In the genomic region with DNA sequence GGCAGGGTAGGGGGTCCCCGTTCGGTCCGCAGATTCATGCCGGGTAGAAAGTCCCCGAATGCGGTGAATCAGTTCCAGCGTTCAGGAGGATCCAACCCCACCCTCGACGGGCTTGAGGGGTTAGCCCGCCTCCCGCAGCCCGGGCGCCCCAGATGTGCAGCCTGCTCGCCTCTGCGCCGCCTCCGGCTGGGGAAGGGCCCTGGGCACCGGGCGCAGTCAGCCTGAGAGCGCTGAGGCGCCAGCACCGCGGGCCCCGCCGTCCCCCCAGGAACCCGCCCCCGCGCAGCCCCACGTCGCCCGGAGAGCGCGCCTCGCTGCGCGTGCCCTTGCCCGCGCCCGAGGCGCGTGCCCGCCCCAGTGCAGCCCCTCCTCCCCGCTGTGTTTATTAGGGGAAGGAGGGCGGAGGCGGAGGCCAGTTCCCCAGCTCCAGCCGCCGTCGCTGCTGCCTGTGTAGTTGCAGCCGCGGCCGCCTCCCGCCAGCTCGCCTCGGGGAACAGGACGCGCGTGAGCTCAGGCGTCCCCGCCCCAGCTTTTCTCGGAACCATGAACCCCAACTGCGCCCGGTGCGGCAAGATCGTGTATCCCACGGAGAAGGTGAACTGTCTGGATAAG, we compare ENCODE assay signal across 1 cellular context.
TF ChIP-seq lines count a peak whose summit lies in the region.

Gene LASP1 (plus strand): TSS at position 412 of the 612 bp plus-strand sequence. CDS start 132 bp downstream, at position 544.

TF ChIP-seq in K562, 482 proteins besides CTCF, POLR2A, EP300 and RAD21 (continued from another document and continues in another):
- no peak for TF ChIP-seq ZNF3 (CRISPR knock-in tag; IDR thresholded peaks at IDR 0.05)
- no peak for TF ChIP-seq ZNF146 (CRISPR knock-in tag; IDR thresholded peaks at IDR 0.05; ENCODE audit: unreplicated experiment)
- TF ChIP-seq OTX1 (CRISPR knock-in tag; IDR thresholded peaks at IDR 0.05): no peak
- TF ChIP-seq RFX1 (IDR thresholded peaks at IDR 0.05): no peak
- no peak for TF ChIP-seq ZNF384 (IDR thresholded peaks at IDR 0.05; ENCODE audit: low read depth, low read length)
- TF ChIP-seq HOXB6 (CRISPR knock-in tag; IDR thresholded peaks at IDR 0.05; ENCODE audit: borderline replicate concordance): no peak
- no peak for TF ChIP-seq TCF7L2 (IDR thresholded peaks at IDR 0.05; ENCODE audit: low read depth, low read length)
- TF ChIP-seq SMAD4 (CRISPR knock-in tag; conservative IDR thresholded peaks at IDR 0.05): peak; percentile 8
- 0 out of 2 replicates have a peak, but pooled peaks have one; percentile 20 for TF ChIP-seq ZNF165 (CRISPR knock-in tag; IDR thresholded peaks at IDR 0.05; ENCODE audit: borderline replicate concordance)
- no peak for TF ChIP-seq NR3C1 (CRISPR knock-in tag; IDR thresholded peaks at IDR 0.05)
- no peak for TF ChIP-seq ZNF699 (CRISPR knock-in tag; IDR thresholded peaks at IDR 0.05; ENCODE audit: insufficient replicate concordance)
- 0 out of 2 replicates have a peak, but pooled peaks have one; percentile 48 for TF ChIP-seq ZNF830 (CRISPR knock-in tag; IDR thresholded peaks at IDR 0.05)
- no peak for TF ChIP-seq STAT5A (IDR thresholded peaks at IDR 0.05; ENCODE audit: borderline replicate concordance, low read length)
- no peak for TF ChIP-seq ZFP30 (CRISPR knock-in tag; IDR thresholded peaks at IDR 0.05; ENCODE audit: borderline replicate concordance)
- TF ChIP-seq PTTG1 (tag; IDR thresholded peaks at IDR 0.05; ENCODE audit: low read depth): no peak
- TF ChIP-seq, protein P1, sequence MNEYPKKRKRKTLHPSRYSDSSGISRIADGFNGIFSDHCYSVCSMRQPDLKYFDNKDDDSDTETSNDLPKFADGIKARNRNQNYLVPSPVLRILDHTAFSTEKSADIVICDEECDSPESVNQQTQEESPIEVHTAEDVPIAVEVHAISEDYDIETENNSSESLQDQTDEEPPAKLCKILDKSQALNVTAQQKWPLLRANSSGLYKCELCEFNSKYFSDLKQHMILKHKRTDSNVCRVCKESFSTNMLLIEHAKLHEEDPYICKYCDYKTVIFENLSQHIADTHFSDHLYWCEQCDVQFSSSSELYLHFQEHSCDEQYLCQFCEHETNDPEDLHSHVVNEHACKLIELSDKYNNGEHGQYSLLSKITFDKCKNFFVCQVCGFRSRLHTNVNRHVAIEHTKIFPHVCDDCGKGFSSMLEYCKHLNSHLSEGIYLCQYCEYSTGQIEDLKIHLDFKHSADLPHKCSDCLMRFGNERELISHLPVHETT (CRISPR knock-in tag; conservative IDR thresholded peaks at IDR 0.05 in 1 of 2, IDR thresholded peaks at IDR 0.05 in 1 of 2): peak in 1 of 2 experiments; percentile 84; a peak in 2 of 4 replicates
- TF ChIP-seq SMAD1 (IDR thresholded peaks at IDR 0.05; ENCODE audit: low read depth, low read length, partially characterized antibody): peak; percentile 49
- TF ChIP-seq RREB1 (CRISPR knock-in tag; IDR thresholded peaks at IDR 0.05): no peak
- TF ChIP-seq HNRNPH1 (optimal IDR thresholded peaks at IDR 0.05; ENCODE audit: low read depth, low read length): no peak
- TF ChIP-seq ZNF583 (CRISPR knock-in tag; IDR thresholded peaks at IDR 0.05): peak; percentile 50; the same call in 1 of the 2 replicates
- TF ChIP-seq ZKSCAN8 (CRISPR knock-in tag; IDR thresholded peaks at IDR 0.05): peak; percentile 51; the same call in 1 of the 2 replicates
- TF ChIP-seq MAZ (CRISPR knock-in tag; conservative IDR thresholded peaks at IDR 0.05 in 1 of 2, IDR thresholded peaks at IDR 0.05 in 1 of 2): peak in 1 of 2 experiments; percentile 81; a peak in 3 of 4 replicates
- 0 out of 2 replicates have a peak, but pooled peaks have one; percentile 48 for TF ChIP-seq ZNF444 (CRISPR knock-in tag; IDR thresholded peaks at IDR 0.05)
- TF ChIP-seq, protein P2, sequence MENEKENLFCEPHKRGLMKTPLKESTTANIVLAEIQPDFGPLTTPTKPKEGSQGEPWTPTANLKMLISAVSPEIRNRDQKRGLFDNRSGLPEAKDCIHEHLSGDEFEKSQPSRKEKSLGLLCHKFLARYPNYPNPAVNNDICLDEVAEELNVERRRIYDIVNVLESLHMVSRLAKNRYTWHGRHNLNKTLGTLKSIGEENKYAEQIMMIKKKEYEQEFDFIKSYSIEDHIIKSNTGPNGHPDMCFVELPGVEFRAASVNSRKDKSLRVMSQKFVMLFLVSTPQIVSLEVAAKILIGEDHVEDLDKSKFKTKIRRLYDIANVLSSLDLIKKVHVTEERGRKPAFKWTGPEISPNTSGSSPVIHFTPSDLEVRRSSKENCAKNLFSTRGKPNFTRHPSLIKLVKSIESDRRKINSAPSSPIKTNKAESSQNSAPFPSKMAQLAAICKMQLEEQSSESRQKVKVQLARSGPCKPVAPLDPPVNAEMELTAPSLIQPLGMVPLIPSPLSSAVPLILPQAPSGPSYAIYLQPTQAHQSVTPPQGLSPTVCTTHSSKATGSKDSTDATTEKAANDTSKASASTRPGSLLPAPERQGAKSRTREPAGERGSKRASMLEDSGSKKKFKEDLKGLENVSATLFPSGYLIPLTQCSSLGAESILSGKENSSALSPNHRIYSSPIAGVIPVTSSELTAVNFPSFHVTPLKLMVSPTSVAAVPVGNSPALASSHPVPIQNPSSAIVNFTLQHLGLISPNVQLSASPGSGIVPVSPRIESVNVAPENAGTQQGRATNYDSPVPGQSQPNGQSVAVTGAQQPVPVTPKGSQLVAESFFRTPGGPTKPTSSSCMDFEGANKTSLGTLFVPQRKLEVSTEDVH (IDR thresholded peaks at IDR 0.05; ENCODE audit: low read depth, partially characterized antibody): peak; percentile 20
- no peak for TF ChIP-seq PRDM10 (IDR thresholded peaks at IDR 0.05; ENCODE audit: partially characterized antibody)
- no peak for TF ChIP-seq DDX20 (tag; IDR thresholded peaks at IDR 0.05; ENCODE audit: low read depth)
- TF ChIP-seq, protein P3, sequence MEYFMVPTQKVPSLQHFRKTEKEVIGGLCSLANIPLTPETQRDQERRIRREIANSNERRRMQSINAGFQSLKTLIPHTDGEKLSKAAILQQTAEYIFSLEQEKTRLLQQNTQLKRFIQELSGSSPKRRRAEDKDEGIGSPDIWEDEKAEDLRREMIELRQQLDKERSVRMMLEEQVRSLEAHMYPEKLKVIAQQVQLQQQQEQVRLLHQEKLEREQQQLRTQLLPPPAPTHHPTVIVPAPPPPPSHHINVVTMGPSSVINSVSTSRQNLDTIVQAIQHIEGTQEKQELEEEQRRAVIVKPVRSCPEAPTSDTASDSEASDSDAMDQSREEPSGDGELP (CRISPR knock-in tag; IDR thresholded peaks at IDR 0.05; ENCODE audit: borderline replicate concordance): peak; percentile 30
- 0 out of 2 replicates have a peak, but pooled peaks have one; percentile 16 for TF ChIP-seq MXI1 (IDR thresholded peaks at IDR 0.05; ENCODE audit: low read depth, low read length)
- TF ChIP-seq ZNF253 (CRISPR knock-in tag; conservative IDR thresholded peaks at IDR 0.05): no peak
- TF ChIP-seq, protein P4, sequence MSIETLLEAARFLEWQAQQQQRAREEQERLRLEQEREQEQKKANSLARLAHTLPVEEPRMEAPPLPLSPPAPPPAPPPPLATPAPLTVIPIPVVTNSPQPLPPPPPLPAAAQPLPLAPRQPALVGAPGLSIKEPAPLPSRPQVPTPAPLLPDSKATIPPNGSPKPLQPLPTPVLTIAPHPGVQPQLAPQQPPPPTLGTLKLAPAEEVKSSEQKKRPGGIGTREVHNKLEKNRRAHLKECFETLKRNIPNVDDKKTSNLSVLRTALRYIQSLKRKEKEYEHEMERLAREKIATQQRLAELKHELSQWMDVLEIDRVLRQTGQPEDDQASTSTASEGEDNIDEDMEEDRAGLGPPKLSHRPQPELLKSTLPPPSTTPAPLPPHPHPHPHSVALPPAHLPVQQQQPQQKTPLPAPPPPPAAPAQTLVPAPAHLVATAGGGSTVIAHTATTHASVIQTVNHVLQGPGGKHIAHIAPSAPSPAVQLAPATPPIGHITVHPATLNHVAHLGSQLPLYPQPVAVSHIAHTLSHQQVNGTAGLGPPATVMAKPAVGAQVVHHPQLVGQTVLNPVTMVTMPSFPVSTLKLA (conservative IDR thresholded peaks at IDR 0.05): peak; percentile 62 to 79; a peak in 3 of 4 replicates
- no peak for TF ChIP-seq SMARCA4 (IDR thresholded peaks at IDR 0.05)
- peak; percentile 96 for TF ChIP-seq SUPT5H (IDR thresholded peaks at IDR 0.05)
- no peak for TF ChIP-seq NR4A1 (CRISPR knock-in tag; IDR thresholded peaks at IDR 0.05)
- TF ChIP-seq NR4A1 (tag; IDR thresholded peaks at IDR 0.05): peak; percentile 62; the same call in 1 of the 2 replicates
- TF ChIP-seq, protein P5, sequence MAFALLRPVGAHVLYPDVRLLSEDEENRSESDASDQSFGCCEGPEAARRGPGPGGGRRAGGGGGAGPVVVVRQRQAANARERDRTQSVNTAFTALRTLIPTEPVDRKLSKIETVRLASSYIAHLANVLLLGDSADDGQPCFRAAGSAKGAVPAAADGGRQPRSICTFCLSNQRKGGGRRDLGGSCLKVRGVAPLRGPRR (CRISPR knock-in tag; IDR thresholded peaks at IDR 0.05): peak; percentile 39; the same call in 1 of the 2 replicates
- no peak for TF ChIP-seq SREBF1 (IDR thresholded peaks at IDR 0.05; ENCODE audit: borderline replicate concordance, low read depth, low read length)
- no peak; the same call in 1 of the 2 replicates for TF ChIP-seq HMGXB4 (CRISPR knock-in tag; IDR thresholded peaks at IDR 0.05)
- peak in 1 of 2 experiments; percentile 86; a peak in 3 of 4 replicates for TF ChIP-seq SIN3A (IDR thresholded peaks at IDR 0.05; ENCODE audit: borderline replicate concordance in 2 of 2, control insufficient read depth in 1 of 2, low read depth in 2 of 2, low read length in 2 of 2)
- peak; percentile 17; the same call in 1 of the 2 replicates for TF ChIP-seq ATF7 (IDR thresholded peaks at IDR 0.05)
- no peak for TF ChIP-seq HDAC3 (IDR thresholded peaks at IDR 0.05; ENCODE audit: borderline replicate concordance, partially characterized antibody)
